Comparison of ENCODE assay signal across 1 cellular context in the genomic region with DNA sequence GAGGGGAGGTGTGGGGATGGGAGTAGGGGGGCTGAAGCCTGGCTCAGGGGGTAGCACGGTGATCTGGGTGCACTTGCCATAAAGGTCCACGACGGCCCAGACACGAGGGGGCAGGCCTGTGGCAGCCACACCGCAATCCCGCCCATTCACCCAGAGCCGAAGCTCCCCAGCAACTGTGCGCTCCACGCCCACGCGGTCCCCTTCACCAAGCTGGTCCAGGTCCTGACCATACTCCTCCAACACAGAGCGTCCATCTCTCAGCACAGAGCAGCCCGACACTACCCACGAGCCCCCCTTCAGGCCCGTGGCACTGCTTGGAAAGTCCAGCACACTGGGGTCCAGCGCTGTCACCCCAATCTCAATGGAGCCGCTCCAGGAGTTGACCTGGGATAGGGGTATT.
TF ChIP-seq lines count a peak whose summit lies in the region.

No MANE protein-coding gene starts in this region.

TF ChIP-seq in neural cell, 6 proteins besides CTCF, POLR2A, EP300 and RAD21:
- no peak for TF ChIP-seq MXI1 (conservative IDR thresholded peaks at IDR 0.05; ENCODE audit: poor library complexity, severe bottlenecking)
- no peak for TF ChIP-seq EZH2 (IDR thresholded peaks at IDR 0.05; ENCODE audit: borderline replicate concordance, insufficient read depth, low read length, poor library complexity, severe bottlenecking)
- TF ChIP-seq TAF1 (IDR thresholded peaks at IDR 0.05; ENCODE audit: low read depth), result no peak
- TF ChIP-seq, protein P1, sequence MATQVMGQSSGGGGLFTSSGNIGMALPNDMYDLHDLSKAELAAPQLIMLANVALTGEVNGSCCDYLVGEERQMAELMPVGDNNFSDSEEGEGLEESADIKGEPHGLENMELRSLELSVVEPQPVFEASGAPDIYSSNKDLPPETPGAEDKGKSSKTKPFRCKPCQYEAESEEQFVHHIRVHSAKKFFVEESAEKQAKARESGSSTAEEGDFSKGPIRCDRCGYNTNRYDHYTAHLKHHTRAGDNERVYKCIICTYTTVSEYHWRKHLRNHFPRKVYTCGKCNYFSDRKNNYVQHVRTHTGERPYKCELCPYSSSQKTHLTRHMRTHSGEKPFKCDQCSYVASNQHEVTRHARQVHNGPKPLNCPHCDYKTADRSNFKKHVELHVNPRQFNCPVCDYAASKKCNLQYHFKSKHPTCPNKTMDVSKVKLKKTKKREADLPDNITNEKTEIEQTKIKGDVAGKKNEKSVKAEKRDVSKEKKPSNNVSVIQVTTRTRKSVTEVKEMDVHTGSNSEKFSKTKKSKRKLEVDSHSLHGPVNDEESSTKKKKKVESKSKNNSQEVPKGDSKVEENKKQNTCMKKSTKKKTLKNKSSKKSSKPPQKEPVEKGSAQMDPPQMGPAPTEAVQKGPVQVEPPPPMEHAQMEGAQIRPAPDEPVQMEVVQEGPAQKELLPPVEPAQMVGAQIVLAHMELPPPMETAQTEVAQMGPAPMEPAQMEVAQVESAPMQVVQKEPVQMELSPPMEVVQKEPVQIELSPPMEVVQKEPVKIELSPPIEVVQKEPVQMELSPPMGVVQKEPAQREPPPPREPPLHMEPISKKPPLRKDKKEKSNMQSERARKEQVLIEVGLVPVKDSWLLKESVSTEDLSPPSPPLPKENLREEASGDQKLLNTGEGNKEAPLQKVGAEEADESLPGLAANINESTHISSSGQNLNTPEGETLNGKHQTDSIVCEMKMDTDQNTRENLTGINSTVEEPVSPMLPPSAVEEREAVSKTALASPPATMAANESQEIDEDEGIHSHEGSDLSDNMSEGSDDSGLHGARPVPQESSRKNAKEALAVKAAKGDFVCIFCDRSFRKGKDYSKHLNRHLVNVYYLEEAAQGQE (IDR thresholded peaks at IDR 0.05; ENCODE audit: borderline replicate concordance), result no peak
- no peak for TF ChIP-seq SMC3 (conservative IDR thresholded peaks at IDR 0.05; ENCODE audit: poor library complexity)
- TF ChIP-seq POLR2AphosphoS5 (IDR thresholded peaks at IDR 0.05), result no peak
